ENCODE assay signal across 24 cellular contexts in the genomic region with DNA sequence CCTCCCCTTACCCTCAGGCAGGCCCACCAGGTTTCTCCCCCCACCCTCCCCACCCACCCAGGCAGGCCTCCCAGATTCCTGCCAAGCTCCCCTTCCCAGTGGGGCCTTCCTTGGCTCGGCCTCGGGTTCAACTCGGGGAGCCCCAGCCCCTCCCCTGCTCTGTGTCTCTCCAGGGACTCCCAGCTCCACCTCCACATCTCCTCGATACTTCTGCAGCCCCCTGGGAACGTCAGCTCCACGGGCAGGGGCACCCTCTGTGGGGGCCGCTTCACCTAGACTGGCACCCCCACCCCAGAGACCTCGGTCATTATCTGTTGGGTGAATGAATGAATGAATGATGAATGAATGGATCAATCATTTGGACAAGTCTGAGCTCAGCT. TPM values are rescaled to one million over a fixed set of nuclear protein-coding genes. Genes with fewer than 3 reads are reported as not detected.
DNase-seq lines count a peak whose midpoint lies in the region; ATAC-seq and TF ChIP-seq lines count a peak whose summit lies in the region.
"Had no signal": no experiment of that assay in that cellular context is flagged by ENCODE, and none has a peak within 500 bp of the region (broad histone marks: within the 10 kb centered on the region; RNA-seq: fewer than 3 reads in every experiment).

No MANE protein-coding gene starts in this region.

- no peak overlapping the region for H3K18ac ChIP-seq in neuronal stem cell (ENCODE audit: low read length)

- H3K27me3 Mint-ChIP-seq in type B pancreatic cell, result peaks cover 46% of the 10 kb centered on the region

- H3K23ac ChIP-seq in neuronal stem cell (ENCODE audit: low read depth, low read length, poor library complexity), result no peak overlapping the region

- H2AK5ac ChIP-seq in neuronal stem cell (ENCODE audit: low read depth, low read length), result peak overlapping the region; percentile 49

- H3K27me3 ChIP-seq in H7 (ENCODE audit: control insufficient read depth, insufficient read depth, low read length), result peaks cover 36% of the 10 kb centered on the region
- peaks cover 28% of the 10 kb centered on the region for H3K27me3 ChIP-seq in RWPE2 (ENCODE audit: insufficient read depth, poor library complexity, severe bottlenecking)
- H3K27me3 ChIP-seq in neuronal stem cell (ENCODE audit: control insufficient read depth in 3 of 3, insufficient read depth in 3 of 3, low read depth in 1 of 3, low read length in 3 of 3), result peaks cover 15 to 51% (median 35%) of the 10 kb centered on the region in 3 experiments

- H3K14ac ChIP-seq in neuronal stem cell (ENCODE audit: low read length), result no peak overlapping the region

- H2BK15ac ChIP-seq in neuronal stem cell (ENCODE audit: low read length), result no peak overlapping the region

- H2BK120ac ChIP-seq in neuronal stem cell (ENCODE audit: low read depth, low read length), result peak overlapping the region; percentile 8

- H2BK12ac ChIP-seq in neuronal stem cell (ENCODE audit: low read length), result no peak overlapping the region

- peaks cover 6% of the 10 kb centered on the region for H3K4me1 Mint-ChIP-seq in type B pancreatic cell (ENCODE audit: unreplicated experiment)

- no peaks in the 10 kb centered on the region for H3K9me3 Mint-ChIP-seq in type B pancreatic cell
- H3K9me3 Mint-ChIP-seq: CD8-positive, alpha-beta T cell had no signal

- no peak overlapping the region for H4K91ac ChIP-seq in neuronal stem cell (ENCODE audit: low read depth, low read length, poor library complexity)

- H3K4me3 Mint-ChIP-seq in type B pancreatic cell, result no peak overlapping the region
- H3K4me3 Mint-ChIP-seq: CD8-positive, alpha-beta T cell; GM23338 had no signal

- no peak overlapping the region for H3K4me3 ChIP-seq in H7 (ENCODE audit: insufficient read depth, low read depth, low read length)
- H3K4me3 ChIP-seq in RWPE2 (ENCODE audit: severe bottlenecking), result no peak overlapping the region
- no peak overlapping the region for H3K4me3 ChIP-seq in neuronal stem cell (ENCODE audit: low read length in 2 of 2)
- H3K4me3 ChIP-seq: A549, GM23338, PC-9 had no signal

- no peak for TF ChIP-seq CTCF in RWPE2 (IDR thresholded peaks at IDR 0.05; ENCODE audit: poor library complexity, severe bottlenecking)
- no peak for TF ChIP-seq CTCF in type B pancreatic cell (conservative IDR thresholded peaks at IDR 0.05)

- H3K9me3 ChIP-seq in RWPE2 (ENCODE audit: severe bottlenecking) (peaks cover 10% of the 10 kb centered on the region), neuronal stem cell (replicated peaks in 1 of 2; ENCODE audit: control insufficient read depth in 2 of 2, insufficient read depth in 1 of 2, low read depth in 1 of 2, low read length in 2 of 2) (peaks cover 2 to 13% of the 10 kb centered on the region in 2 donors)

- H3K9ac ChIP-seq in neuronal stem cell (ENCODE audit: low read depth, low read length, poor library complexity), result no peak overlapping the region

- H3K4me2 ChIP-seq in neuronal stem cell (ENCODE audit: insufficient read depth, low read length, poor library complexity, severe bottlenecking), result no peak overlapping the region
- H3K4me2 ChIP-seq: A549, PC-9 had no signal

- no peak overlapping the region for H3K27ac Mint-ChIP-seq in type B pancreatic cell
- H3K27ac Mint-ChIP-seq: CD8-positive, alpha-beta T cell; GM23338 had no signal

- H3K36me3 Mint-ChIP-seq in type B pancreatic cell, result no peaks in the 10 kb centered on the region
- H3K36me3 Mint-ChIP-seq: CD8-positive, alpha-beta T cell had no signal

- H2AFZ ChIP-seq in neuronal stem cell (ENCODE audit: low read length), result no peak overlapping the region
- H2AFZ ChIP-seq: PC-9 had no signal

- H3K27ac ChIP-seq in RWPE2 (ENCODE audit: poor library complexity, severe bottlenecking) (no peak overlapping the region), neuronal stem cell (replicated peaks; ENCODE audit: low read length) (no peak overlapping the region)
- H3K27ac ChIP-seq: A549, C4-2B, PC-9 had no signal

- WGBS in neuronal stem cell (ENCODE audit: extremely low coverage in 2 of 2, insufficient read length in 2 of 2, insufficient replicate concordance in 1 of 2), 2 donors, result no CpG with 5 or more reads among the region's 8 CpGs

- DNase-seq in H7 (peak; percentile 57), RWPE2 (ENCODE audit: low spot score) (peak; percentile 22), neuronal stem cell (ENCODE audit: low spot score) (no peak), type B pancreatic cell (ENCODE audit: extremely low spot score, unreplicated experiment) (peak; percentile 57), SIG-M5 (lab: John Stamatoyannopoulos, UW) (no peak), ureter (ENCODE audit: low spot score) (no peak)
- DNase-seq in activated CD4-positive, alpha-beta T cell treated with anti-CD3 and anti-CD28 coated beads for 4 hours, result no peak
- DNase-seq: AML-193; CD8-positive, alpha-beta T cell; Kasumi-1; NCI-H1092 treated with DMSO at 0.1 percent for 48 hours; NCI-H187 treated with DMSO at 0.1 percent for 48 hours; NCI-H345; NCI-H526; NCI-H82; NK-92 treated with Interleukin-12 subunit alpha and Interleukin-12 subunit beta, amount 100 ng/mL, for 24 hours; PC-9; RPMI8226; SHP77 had no signal

- peak overlapping the region; percentile 45 for H2BK5ac ChIP-seq in neuronal stem cell (ENCODE audit: low read length)

- ATAC-seq in RWPE2 (ENCODE audit: low read depth), result no peak
- ATAC-seq: A549; CD8-positive, alpha-beta T cell had no signal

- H3K4me1 ChIP-seq in RWPE2 (ENCODE audit: insufficient read depth, poor library complexity, severe bottlenecking), result no peaks in the 10 kb centered on the region
- peaks cover 3 to 8% of the 10 kb centered on the region in 2 donors for H3K4me1 ChIP-seq in neuronal stem cell (ENCODE audit: control insufficient read depth in 2 of 2, insufficient read depth in 1 of 2, low read depth in 1 of 2, low read length in 2 of 2)
- H3K4me1 ChIP-seq: A549, Caco-2 had no signal

- no peaks in the 10 kb centered on the region for H3K79me1 ChIP-seq in neuronal stem cell (ENCODE audit: low read depth, low read length)

- no peaks in the 10 kb centered on the region; the same call in 1 of the 2 replicates for H3K36me3 ChIP-seq in H7 (replicated peaks; ENCODE audit: control insufficient read depth, insufficient read depth, low read length)
- no peaks in the 10 kb centered on the region for H3K36me3 ChIP-seq in RWPE2 (ENCODE audit: low read depth)
- H3K36me3 ChIP-seq in neuronal stem cell (replicated peaks in 1 of 2; ENCODE audit: control insufficient read depth in 2 of 2, insufficient read depth in 2 of 2, low read length in 2 of 2), result no peaks in the 10 kb centered on the region

- no peak overlapping the region for H3K4ac ChIP-seq in neuronal stem cell (ENCODE audit: low read length)

- H4K8ac ChIP-seq in neuronal stem cell (ENCODE audit: low read depth, low read length), result no peak overlapping the region

RNA-seq across cellular contexts. Expression of a gene that starts 0.8 kb away (rescaled TPM):
- total RNA-seq in H7 (2014; rRNA removed; shearing (Covaris generic)), result 1.3 and 3.0 TPM in 2 replicates
- polyA plus RNA-seq in neuronal stem cell (2013, experiment 1 of 2), result 1.1 TPM
- 1.4 TPM for polyA plus RNA-seq in neuronal stem cell (2013, experiment 2 of 2)
- total RNA-seq in type B pancreatic cell (ENCODE audit: low replicate concordance) (1.1 TPM in 1 of 2 replicates, not detected in the other), ureter (18.1 TPM)
- total RNA-seq: Caco-2, M059J had no signal
- polyA plus RNA-seq: A549 had no signal

RNA-seq across cellular contexts. Expression of a gene that starts 45.5 kb away (rescaled TPM):
- total RNA-seq in H7 (2014; rRNA removed; shearing (Covaris generic)), result 62.9 and 83.5 TPM in 2 replicates
- polyA plus RNA-seq in neuronal stem cell (2013, experiment 1 of 2), result 35.1 TPM
- 35.3 TPM for polyA plus RNA-seq in neuronal stem cell (2013, experiment 2 of 2)
- total RNA-seq in type B pancreatic cell (ENCODE audit: low replicate concordance), result 33.7 and 40.3 TPM in 2 replicates
- 37.1 TPM for total RNA-seq in ureter

Comparison
In these comparisons a context has a peak if more than half of its experiments do, and no peak if none do; other contexts are left out.
1. DNase-seq: peak in H7 (single experiment), RWPE2 (single experiment) and type B pancreatic cell (single experiment); none in neuronal stem cell (single experiment), SIG-M5 (single experiment), ureter (single experiment) and activated CD4-positive, alpha-beta T cell treated with anti-CD3 and anti-CD28 coated beads for 4 hours (0 of 2).